Comparison of ENCODE assay signal across 8 cellular contexts in genomic region chr6:149484733-149485700, GRCh38. TPM values are rescaled to one million over a fixed set of nuclear protein-coding genes. Genes with fewer than 3 reads are reported as not detected.
A peak's percentile ranks its signal among the peaks of the same experiment; 100 is the strongest.
DNase-seq lines count a peak whose midpoint lies in the region; ATAC-seq, FAIRE-seq and TF ChIP-seq lines count a peak whose summit lies in the region.

Gene ZC3H12D, minus strand, starts transcription at chr6:149485014. Its CDS starts 10,471 bp downstream, at chr6:149474543.

- POLR2A ChIA-PET in activated CD4-positive, alpha-beta T cell treated with anti-CD3 and anti-CD28 coated beads for 36 hours (lab: Charles Lee): interaction anchor here (0.6 kb wide), 2 partner anchors 15 to 60 kb away, joined by 3 to 5 read pairs; no protein-coding TSS in a partner anchor

- ATAC-seq in CD4-positive, CD25-positive, alpha-beta regulatory T cell (ENCODE audit: low read depth in 2 of 2): peak; percentile 80 to 87
- ATAC-seq in activated CD4-positive, alpha-beta T cell treated with anti-CD3 and anti-CD28 coated beads for 36 hours: peak; percentile 78

- H3K4me1 Mint-ChIP-seq in CD4-positive, CD25-positive, alpha-beta regulatory T cell: peaks cover 0 to 50% (median 27%) of the 10 kb centered on the region in 4 donors
- peaks cover 65% of the 10 kb centered on the region for H3K4me1 Mint-ChIP-seq in activated CD4-positive, alpha-beta T cell treated with anti-CD3 and anti-CD28 coated beads for 36 hours
- H3K4me1 Mint-ChIP-seq in osteocyte (ENCODE audit: unreplicated experiment): peaks cover 42% of the 10 kb centered on the region

- no peaks in the 10 kb centered on the region for H3K9me3 ChIP-seq in CD4-positive, CD25-positive, alpha-beta regulatory T cell (ENCODE audit: control insufficient read depth in 2 of 2, low read length in 2 of 2)

- DNase-seq in CD4-positive, CD25-positive, alpha-beta regulatory T cell: peak; percentile 83 to 94 (median 89)
- peak; percentile 54 for DNase-seq in GM20000 (ENCODE audit: low spot score)
- DNase-seq in HT-29 (ENCODE audit: low spot score): peak; percentile 60
- DNase-seq in activated CD4-positive, alpha-beta T cell treated with anti-CD3 and anti-CD28 coated beads for 36 hours: peak; percentile 92
- no peak for DNase-seq in dorsolateral prefrontal cortex
- DNase-seq in osteocyte (ENCODE audit: extremely low spot score, unreplicated experiment): no peak
- DNase-seq in NCI-H187 treated with DMSO at 0.1 percent for 48 hours (lab: John Stamatoyannopoulos, UW): no peak
- no peak for DNase-seq in urothelium cell line (ENCODE audit: low spot score)

- no peak for FAIRE-seq in urothelium cell line (lab: Jason Lieb, UNC)

- peaks cover 2% of the 10 kb centered on the region for H3K36me3 ChIP-seq in CD4-positive, CD25-positive, alpha-beta regulatory T cell (ENCODE audit: control insufficient read depth, insufficient read depth, low read length)

- intact Hi-C loops in activated CD4-positive, alpha-beta T cell treated with anti-CD3 and anti-CD28 coated beads for 36 hours (cut with DNase I, micrococcal nuclease): loop anchor here (1.0 to 2.0 kb wide), 8 partner anchors 9 to 453 kb away; partner anchors contain the start of gene PPIL4 (in 1 of the 2)
- intact Hi-C loops in dorsolateral prefrontal cortex (cut with DNase I): no loop called here

- H3K27ac Mint-ChIP-seq in CD4-positive, CD25-positive, alpha-beta regulatory T cell: peak within 1 kb of the TSS; percentile 100
- H3K27ac Mint-ChIP-seq in activated CD4-positive, alpha-beta T cell treated with anti-CD3 and anti-CD28 coated beads for 36 hours: peak within 1 kb of the TSS; percentile 99
- peak within 1 kb of the TSS; percentile 56 for H3K27ac Mint-ChIP-seq in osteocyte (ENCODE audit: unreplicated experiment)

- H3K4me3 Mint-ChIP-seq in CD4-positive, CD25-positive, alpha-beta regulatory T cell: peak within 1 kb of the TSS; percentile 96 to 99 (median 98)
- peak within 1 kb of the TSS; percentile 92 for H3K4me3 Mint-ChIP-seq in activated CD4-positive, alpha-beta T cell treated with anti-CD3 and anti-CD28 coated beads for 36 hours
- no peak within 1 kb of the TSS for H3K4me3 Mint-ChIP-seq in osteocyte (ENCODE audit: unreplicated experiment)

- H3K36me3 Mint-ChIP-seq in CD4-positive, CD25-positive, alpha-beta regulatory T cell: peaks cover 21% of the 10 kb centered on the region
- H3K36me3 Mint-ChIP-seq in activated CD4-positive, alpha-beta T cell treated with anti-CD3 and anti-CD28 coated beads for 36 hours (ENCODE audit: low read depth): peaks cover 43% of the 10 kb centered on the region
- H3K36me3 Mint-ChIP-seq in osteocyte (ENCODE audit: unreplicated experiment): no peaks in the 10 kb centered on the region

- peaks cover 67% of the 10 kb centered on the region for H3K4me1 ChIP-seq in CD4-positive, CD25-positive, alpha-beta regulatory T cell (ENCODE audit: control insufficient read depth, insufficient read depth, low read length, poor library complexity, severe bottlenecking)

- peak; percentile 40 for TF ChIP-seq CTCF in GM20000 (IDR thresholded peaks at IDR 0.05; ENCODE audit: extremely low read depth, missing control alignments)
- peak in 1 of 56 donors; percentile 4 for TF ChIP-seq CTCF in dorsolateral prefrontal cortex (IDR thresholded peaks at IDR 0.05 in 54 of 56, conservative IDR thresholded peaks at IDR 0.05 in 2 of 56; ENCODE audit: low read depth in 1 of 56, partially characterized antibody in 56 of 56)
- TF ChIP-seq CTCF in osteocyte (IDR thresholded peaks at IDR 0.05): peak; percentile 33

- no peaks in the 10 kb centered on the region for H3K9me3 Mint-ChIP-seq in CD4-positive, CD25-positive, alpha-beta regulatory T cell
- H3K9me3 Mint-ChIP-seq in activated CD4-positive, alpha-beta T cell treated with anti-CD3 and anti-CD28 coated beads for 36 hours (ENCODE audit: low read depth): no peaks in the 10 kb centered on the region
- H3K9me3 Mint-ChIP-seq in osteocyte (ENCODE audit: unreplicated experiment): no peaks in the 10 kb centered on the region

- peaks cover 4% of the 10 kb centered on the region for H3K27me3 Mint-ChIP-seq in CD4-positive, CD25-positive, alpha-beta regulatory T cell
- no peaks in the 10 kb centered on the region for H3K27me3 Mint-ChIP-seq in activated CD4-positive, alpha-beta T cell treated with anti-CD3 and anti-CD28 coated beads for 36 hours
- H3K27me3 Mint-ChIP-seq in osteocyte (ENCODE audit: unreplicated experiment): no peaks in the 10 kb centered on the region

- H3K27ac ChIP-seq in CD4-positive, CD25-positive, alpha-beta regulatory T cell (ENCODE audit: insufficient read depth, low read length, poor library complexity, severe bottlenecking): peak within 1 kb of the TSS; percentile 98
- H3K27ac ChIP-seq in dorsolateral prefrontal cortex: peak within 1 kb of the TSS in 30 of 59 donors; percentile 2 to 88 (median 32)

- CTCF ChIA-PET in activated CD4-positive, alpha-beta T cell treated with anti-CD3 and anti-CD28 coated beads for 36 hours (lab: Charles Lee): interaction anchor here (0.8 to 3.4 kb wide), 13 partner anchors 11 to 160 kb away, joined by 3 to 40 read pairs (median 4); partner anchors contain the start of gene PPIL4

- no peaks in the 10 kb centered on the region for H3K27me3 ChIP-seq in CD4-positive, CD25-positive, alpha-beta regulatory T cell (ENCODE audit: control insufficient read depth, insufficient read depth, low read length)
- H3K27me3 ChIP-seq in dorsolateral prefrontal cortex: no peaks in the 10 kb centered on the region

- peak within 1 kb of the TSS; percentile 97 for H3K4me3 ChIP-seq in CD4-positive, CD25-positive, alpha-beta regulatory T cell (ENCODE audit: low read depth, low read length)
- peak within 1 kb of the TSS in 2 of 59 donors; percentile 6 to 22 for H3K4me3 ChIP-seq in dorsolateral prefrontal cortex

RNA-seq across cellular contexts. Expression of gene ZC3H12D, which starts in this region (rescaled TPM):
- total RNA-seq in CD4-positive, CD25-positive, alpha-beta regulatory T cell: 251 TPM
- 10 to 100 TPM in 1 of 4 donors, 1 to 10 TPM in 3; 7.1 to 10.3 (median 8.7) TPM for polyA plus RNA-seq in CD4-positive, CD25-positive, alpha-beta regulatory T cell
- not detected in 2 replicates for total RNA-seq in HT-29 (2014; rRNA removed; shearing (Covaris generic))
- 10 to 100 TPM; 72.2 to 89.9 TPM for total RNA-seq in activated CD4-positive, alpha-beta T cell treated with anti-CD3 and anti-CD28 coated beads for 36 hours
- total RNA-seq in dorsolateral prefrontal cortex: 1 to 10 TPM in 100 of 120 experiments, under 1 TPM in 20; 0.28 to 4.6 (median 1.7) TPM
- 0.21 TPM in 1 of 2 replicates, not detected in the other for total RNA-seq in osteocyte

Comparison
In these comparisons a context has a peak if more than half of its experiments do, and no peak if none do; other contexts are left out.
1. RNA of gene ZC3H12D (total RNA-seq): 251 TPM in CD4-positive, CD25-positive, alpha-beta regulatory T cell (single experiment) and 72.2 to 89.9 TPM in activated CD4-positive, alpha-beta T cell treated with anti-CD3 and anti-CD28 coated beads for 36 hours; 0.28 to 4.6 TPM in dorsolateral prefrontal cortex, 0.21 TPM in osteocyte and not detected in HT-29; every median in the first group is over 10 times any median in the second.
2. Peak in DNase-seq in HT-29; RNA of the gene not detected or under 1 TPM.
3. DNase-seq: peak in CD4-positive, CD25-positive, alpha-beta regulatory T cell (3 of 3), GM20000 (single experiment) and activated CD4-positive, alpha-beta T cell treated with anti-CD3 and anti-CD28 coated beads for 36 hours (single experiment); none in dorsolateral prefrontal cortex (0 of 10), osteocyte (single experiment), NCI-H187 treated with DMSO at 0.1 percent for 48 hours (single experiment) and urothelium cell line (single experiment).
4. intact Hi-C loops: an anchor here in activated CD4-positive, alpha-beta T cell treated with anti-CD3 and anti-CD28 coated beads for 36 hours (1.0 to 2.0 kb wide); none called in dorsolateral prefrontal cortex.
5. Peak in every context shown above with its lines, with median percentiles within 50 percentile points of each other: H3K27ac Mint-ChIP-seq.